8 cellular contexts compared by ENCODE assay signal in genomic region chr12:8396225-8397071, GRCh38. TPM values are rescaled to one million over a fixed set of nuclear protein-coding genes. Genes with fewer than 3 reads are reported as not detected.
DNase-seq lines count a peak whose midpoint lies in the region.
"Not testable (repeated sequence)": the region's sequence is repeated elsewhere in the genome, so short reads cannot be mapped to it uniquely, and the experiment has no call there.

No MANE protein-coding gene starts in this region.

- not testable (repeated sequence) for H3K4me1 ChIP-seq in rectal smooth muscle tissue (ENCODE audit: control insufficient read depth, insufficient read depth, low read length)

- not testable (repeated sequence) for H3K36me3 ChIP-seq in rectal smooth muscle tissue (ENCODE audit: control insufficient read depth, insufficient read depth, low read length)

- not testable (repeated sequence) for H3K27me3 ChIP-seq in rectal smooth muscle tissue (ENCODE audit: control insufficient read depth, insufficient read depth, low read length)

- not testable (repeated sequence) for H3K27ac ChIP-seq in rectal smooth muscle tissue (ENCODE audit: low read depth, low read length)

- not testable (repeated sequence) for H3K9ac ChIP-seq in rectal smooth muscle tissue (ENCODE audit: low read length)

- DNase-seq in DMS53 treated with DMSO at 0.1 percent for 48 hours (lab: John Stamatoyannopoulos, UW; ENCODE audit: unreplicated experiment) (peak; percentile 20), HT-29 (ENCODE audit: low spot score) (peak; percentile 38), OCI-M1 (lab: John Stamatoyannopoulos, UW) (peak; percentile 81), cerebellum (ENCODE audit: low spot score) (peak; percentile 12), iPS-NIHi7 (ENCODE audit: extremely low spot score) (peak; percentile 45), superior temporal gyrus (ENCODE audit: extremely low spot score) (peak; percentile 39)
- peak; percentile 92 for DNase-seq in activated CD8-positive, alpha-beta memory T cell treated with anti-CD3 and anti-CD28 coated beads for 24 hours

- H3K4me3 ChIP-seq in rectal smooth muscle tissue (ENCODE audit: low read length) = peak overlapping the region; percentile 2

RNA-seq across cellular contexts. Expression of gene CLEC6A, which starts 59.3 kb away (rescaled TPM):
- not detected in 2 replicates for total RNA-seq in HT-29 (2014; rRNA removed; shearing (Covaris generic))
- not detected for total RNA-seq in cerebellum

Comparison
In these comparisons a context has a peak if more than half of its experiments do, and no peak if none do; other contexts are left out.
1. DNase-seq: peak in every context shown above with its lines; median percentile 92 in activated CD8-positive, alpha-beta memory T cell treated with anti-CD3 and anti-CD28 coated beads for 24 hours; 81 in OCI-M1; 45 in iPS-NIHi7; 39 in superior temporal gyrus; 38 in HT-29; 20 in DMS53 treated with DMSO at 0.1 percent for 48 hours; 12 in cerebellum.